Comparison of ENCODE assay signal across 10 cellular contexts in genomic region chr11:64267207-64267945, GRCh38. TPM values are rescaled to one million over a fixed set of nuclear protein-coding genes. Genes with fewer than 3 reads are reported as not detected.
DNase-seq lines count a peak whose midpoint lies in the region; ATAC-seq and TF ChIP-seq lines count a peak whose summit lies in the region.
"Had no signal": no experiment of that assay in that cellular context is flagged by ENCODE, and none has a peak within 500 bp of the region (broad histone marks: within the 10 kb centered on the region; RNA-seq: fewer than 3 reads in every experiment).

No MANE protein-coding gene starts in this region.

- H3K4me1 Mint-ChIP-seq in neural crest cell: peaks cover 31% of the 10 kb centered on the region

- no peak for TF ChIP-seq POLR2A in erythroblast (IDR thresholded peaks at IDR 0.05; ENCODE audit: low read length)

- peak overlapping the region; percentile 95; the same call in 1 of the 2 replicates for H3K27ac ChIP-seq in C4-2B
- H3K27ac ChIP-seq in dorsolateral prefrontal cortex: peak overlapping the region in 48 of 59 donors; percentile 39 to 99 (median 98)

- peak overlapping the region in 2 of 59 donors; percentile 81 to 91 for H3K4me3 ChIP-seq in dorsolateral prefrontal cortex

- ATAC-seq in HG03039 (IDR thresholded peaks at IDR 0.05; ENCODE audit: unreplicated experiment) (no peak), HG03460 (IDR thresholded peaks at IDR 0.05; ENCODE audit: unreplicated experiment) (no peak)

- peaks cover 5% of the 10 kb centered on the region for H3K36me3 Mint-ChIP-seq in neural crest cell (ENCODE audit: low read depth)

- H3K27me3 Mint-ChIP-seq in neural crest cell (ENCODE audit: low read depth): peaks cover 7% of the 10 kb centered on the region

- H3K4me3 Mint-ChIP-seq in neural crest cell: peak overlapping the region; percentile 68

- no peaks in the 10 kb centered on the region for H3K27me3 ChIP-seq in dorsolateral prefrontal cortex
- H3K27me3 ChIP-seq: brain microvascular endothelial cell had no signal

- no peak overlapping the region for H3K27ac Mint-ChIP-seq in neural crest cell (ENCODE audit: unreplicated experiment)

- TF ChIP-seq RAD21 in Ishikawa (IDR thresholded peaks at IDR 0.05; ENCODE audit: low read depth): no peak

- TF ChIP-seq EP300 in Ishikawa (IDR thresholded peaks at IDR 0.05; ENCODE audit: borderline replicate concordance): no peak

- TF ChIP-seq CTCF in C4-2B (conservative IDR thresholded peaks at IDR 0.05) (no peak), dorsolateral prefrontal cortex (IDR thresholded peaks at IDR 0.05 in 54 of 56, conservative IDR thresholded peaks at IDR 0.05 in 2 of 56; ENCODE audit: low read depth in 1 of 56, partially characterized antibody in 56 of 56) (no peak), neural crest cell (conservative IDR thresholded peaks at IDR 0.05) (no peak)

- intact Hi-C loops in dorsolateral prefrontal cortex (cut with DNase I): loop anchor here in 1 of 2 donors (2.0 kb wide), 1 partner anchor 15 kb away; no protein-coding TSS in a partner anchor

- DNase-seq in dorsolateral prefrontal cortex (no peak), neural crest cell (ENCODE audit: low read depth, low spot score) (no peak), erythroblast (lab: John Stamatoyannopoulos, UW) (no peak), Ammon's horn (ENCODE audit: low spot score) (no peak)
- DNase-seq: brain microvascular endothelial cell, NCI-H2227 treated with DMSO at 0.1 percent for 48 hours had no signal

- H3K9me3 Mint-ChIP-seq in neural crest cell: no peaks in the 10 kb centered on the region

TF ChIP-seq in Ishikawa, 13 proteins besides CTCF, POLR2A, EP300 and RAD21:
- no peak for TF ChIP-seq TEAD4 (IDR thresholded peaks at IDR 0.05)
- TF ChIP-seq TCF12 (IDR thresholded peaks at IDR 0.05; ENCODE audit: low read depth): peak; percentile 39; the same call in 1 of the 2 replicates
- peak; percentile 46; the same call in 1 of the 2 replicates for TF ChIP-seq NFIC (IDR thresholded peaks at IDR 0.05)

RNA-seq across cellular contexts. Expression of gene PLCB3, which starts 16.0 kb away (rescaled TPM):
- total RNA-seq in dorsolateral prefrontal cortex (10 to 100 TPM in 41 of 120 experiments, 1 to 10 TPM in 79; 4.4 to 20.8 (median 8.5) TPM), neural crest cell (36.4 and 40.5 TPM in 2 replicates)

RNA-seq across cellular contexts. Expression of gene BAD, which starts 17.1 kb away (rescaled TPM):
- total RNA-seq in dorsolateral prefrontal cortex: 100 to 1,000 TPM in 1 of 120 experiments, 10 to 100 TPM in 119; 49.5 to 105 (median 74.6) TPM
- 45.3 and 47.1 TPM in 2 replicates for total RNA-seq in neural crest cell

RNA-seq across cellular contexts. Expression of gene GPR137, which starts 18.3 kb away (rescaled TPM):
- total RNA-seq in dorsolateral prefrontal cortex (100 to 1,000 TPM in 14 of 120 experiments, 10 to 100 TPM in 106; 60.7 to 140 (median 86.2) TPM), neural crest cell (55.9 and 61.4 TPM in 2 replicates)

RNA-seq across cellular contexts. Expression of gene PPP1R14B, which starts 20.6 kb away (rescaled TPM):
- total RNA-seq in dorsolateral prefrontal cortex: 10 to 100 TPM; 14.3 to 71.9 (median 29.4) TPM
- total RNA-seq in neural crest cell: 286 and 296 TPM in 2 replicates

RNA-seq across cellular contexts. Expression of gene KCNK4, which starts 23.7 kb away (rescaled TPM):
- total RNA-seq in dorsolateral prefrontal cortex: 10 to 100 TPM in 29 of 120 experiments, 1 to 10 TPM in 91; 2.4 to 12.7 (median 8.0) TPM
- not detected in 2 replicates for total RNA-seq in neural crest cell
